In genomic region chr3:136195258-136196063, GRCh38 we compare ENCODE assay signal across 8 cellular contexts. TPM values are rescaled to one million over a fixed set of nuclear protein-coding genes. Genes with fewer than 3 reads are reported as not detected.
DNase-seq lines count a peak whose midpoint lies in the region; ATAC-seq, FAIRE-seq and TF ChIP-seq lines count a peak whose summit lies in the region.

No MANE protein-coding gene starts in this region.

- TF ChIP-seq POLR2A in heart left ventricle (IDR thresholded peaks at IDR 0.05): no peak

- H2AFZ ChIP-seq in DND-41 (ENCODE audit: low read depth, low read length): peak overlapping the region; percentile 68

- H3K9me3 ChIP-seq in DND-41 (ENCODE audit: insufficient read depth, low read length, severe bottlenecking) (peaks cover 4% of the 10 kb centered on the region), heart left ventricle (no peaks in the 10 kb centered on the region), upper lobe of right lung (no peaks in the 10 kb centered on the region)

- H3K27me3 ChIP-seq in DND-41 (ENCODE audit: insufficient read depth, low read length, poor library complexity) (no peaks in the 10 kb centered on the region), heart left ventricle (no peaks in the 10 kb centered on the region), upper lobe of right lung (no peaks in the 10 kb centered on the region)

- intact Hi-C loops in heart left ventricle (cut with DNase I): loop anchor here in 9 of 10 donors (1.0 to 10.0 kb wide), 11 partner anchors 51 to 559 kb away; partner anchors contain the start of genes PCCB (in 7 of the 9), STAG1 (in 4 of the 9) and PPP2R3A (in 1 of the 9)
- intact Hi-C loops in upper lobe of right lung (cut with DNase I): no loop called here

- H3K9me3 Mint-ChIP-seq in activated naive CD8-positive, alpha-beta T cell treated with anti-CD3 and anti-CD28 coated beads, Interleukin-2, amount 50 U/mL, for 24 hours: peaks cover 4% of the 10 kb centered on the region

- H3K9ac ChIP-seq in DND-41 (ENCODE audit: low read depth, low read length): peak overlapping the region; percentile 96

- peak overlapping the region; percentile 97 for H3K4me3 Mint-ChIP-seq in activated naive CD8-positive, alpha-beta T cell treated with anti-CD3 and anti-CD28 coated beads, Interleukin-2, amount 50 U/mL, for 24 hours

- H3K4me1 Mint-ChIP-seq in activated naive CD8-positive, alpha-beta T cell treated with anti-CD3 and anti-CD28 coated beads, Interleukin-2, amount 50 U/mL, for 24 hours: peaks cover 57% of the 10 kb centered on the region

- no peak for TF ChIP-seq CTCF in DND-41 (IDR thresholded peaks at IDR 0.05; ENCODE audit: borderline replicate concordance, extremely low read depth, low read length, poor library complexity, severe bottlenecking)
- no peak for TF ChIP-seq CTCF in GM20000 (IDR thresholded peaks at IDR 0.05; ENCODE audit: extremely low read depth, missing control alignments)
- TF ChIP-seq CTCF in heart left ventricle (IDR thresholded peaks at IDR 0.05): no peak
- no peak for TF ChIP-seq CTCF in upper lobe of right lung (IDR thresholded peaks at IDR 0.05)

- H3K27ac ChIP-seq in DND-41 (ENCODE audit: low read length): peak overlapping the region; percentile 99
- peak overlapping the region; percentile 95 to 100 (median 100) for H3K27ac ChIP-seq in heart left ventricle
- H3K27ac ChIP-seq in upper lobe of right lung: peak overlapping the region; percentile 100

- DNase-seq in DND-41: peak; percentile 84
- DNase-seq in GM20000 (ENCODE audit: low spot score): peak; percentile 88
- DNase-seq in HTR-8/SVneo (ENCODE audit: insufficient read length, low spot score): peak; percentile 60
- DNase-seq in RPMI7951 (ENCODE audit: low read depth): peak; percentile 78
- peak; percentile 82 for DNase-seq in activated naive CD8-positive, alpha-beta T cell treated with anti-CD3 and anti-CD28 coated beads, Interleukin-2, amount 50 U/mL, for 24 hours
- peak; percentile 84 to 91 (median 87) for DNase-seq in heart left ventricle
- peak; percentile 60 for DNase-seq in pons (ENCODE audit: low spot score)
- DNase-seq in upper lobe of right lung: peak; percentile 92

- peak; percentile 48 for ATAC-seq in DND-41 (ENCODE audit: insufficient read depth, low read depth)
- ATAC-seq in activated naive CD8-positive, alpha-beta T cell treated with anti-CD3 and anti-CD28 coated beads, Interleukin-2, amount 50 U/mL, for 24 hours: peak; percentile 41
- ATAC-seq in heart left ventricle: peak; percentile 8 to 71 (median 40)
- peak; percentile 69 for ATAC-seq in upper lobe of right lung

- H3K36me3 Mint-ChIP-seq in activated naive CD8-positive, alpha-beta T cell treated with anti-CD3 and anti-CD28 coated beads, Interleukin-2, amount 50 U/mL, for 24 hours (ENCODE audit: low read depth): peaks cover 44% of the 10 kb centered on the region

- H3K36me3 ChIP-seq in DND-41 (ENCODE audit: insufficient read depth, low read length) (peaks cover 47% of the 10 kb centered on the region), heart left ventricle (no peaks in the 10 kb centered on the region), upper lobe of right lung (no peaks in the 10 kb centered on the region)

- H3K4me3 ChIP-seq in DND-41 (ENCODE audit: low read depth in 1 of 2, low read length in 2 of 2) (peak overlapping the region; percentile 75 to 78), heart left ventricle (peak overlapping the region; percentile 71 to 98 (median 86)), upper lobe of right lung (peak overlapping the region; percentile 93)

- H4K20me1 ChIP-seq in DND-41 (ENCODE audit: insufficient read depth, low read length): peaks cover 48% of the 10 kb centered on the region

- peaks cover 74% of the 10 kb centered on the region for H3K79me2 ChIP-seq in DND-41 (ENCODE audit: insufficient read depth, low read length)

- peak overlapping the region; percentile 67 for H3K4me2 ChIP-seq in DND-41 (ENCODE audit: insufficient read depth, low read length)

- H3K27me3 Mint-ChIP-seq in activated naive CD8-positive, alpha-beta T cell treated with anti-CD3 and anti-CD28 coated beads, Interleukin-2, amount 50 U/mL, for 24 hours: peaks cover 5% of the 10 kb centered on the region

- WGBS in heart left ventricle, 4 donors: 0 to 1% (median 0%) methylated on average over 13 to 103 of the region's 103 CpGs

- H3K4me1 ChIP-seq in DND-41 (ENCODE audit: insufficient read depth, low read length): peaks cover 57% of the 10 kb centered on the region
- peaks cover 3 to 48% (median 35%) of the 10 kb centered on the region in 12 donors for H3K4me1 ChIP-seq in heart left ventricle
- H3K4me1 ChIP-seq in upper lobe of right lung: peaks cover 29% of the 10 kb centered on the region

- no peak for FAIRE-seq in HTR-8/SVneo (lab: Jason Lieb, UNC)

- peak overlapping the region; percentile 100 for H3K27ac Mint-ChIP-seq in activated naive CD8-positive, alpha-beta T cell treated with anti-CD3 and anti-CD28 coated beads, Interleukin-2, amount 50 U/mL, for 24 hours

RNA-seq across cellular contexts. Expression of gene MSL2, which starts 0.7 kb away (rescaled TPM):
- 13.1 and 13.7 TPM in 2 replicates for total RNA-seq in RPMI7951 (2014; rRNA removed; shearing (Covaris generic))
- total RNA-seq in heart left ventricle (10 to 100 TPM; 18.4 to 29.0 (median 19.5) TPM), upper lobe of right lung (30.2 TPM)
- 1 to 10 TPM; 3.8 to 7.5 TPM for polyA plus RNA-seq in heart left ventricle

RNA-seq across cellular contexts. Expression of gene PCCB, which starts 54.7 kb away (rescaled TPM):
- total RNA-seq in RPMI7951 (2014; rRNA removed; shearing (Covaris generic)): 30.8 and 38.6 TPM in 2 replicates
- 100 to 1,000 TPM in 5 of 9 donors, 10 to 100 TPM in 4; 58.5 to 154 (median 103) TPM for total RNA-seq in heart left ventricle
- 10 to 100 TPM; 33.9 to 45.1 TPM for polyA plus RNA-seq in heart left ventricle
- total RNA-seq in upper lobe of right lung: 32.6 TPM

Comparison
In these comparisons a context has a peak if more than half of its experiments do, and no peak if none do; other contexts are left out.
1. Peak in every context shown above with its lines: DNase-seq, ATAC-seq, H3K4me3 ChIP-seq and H3K27ac ChIP-seq.